1 cellular context compared by ENCODE assay signal in genomic region chr20:22490287-22491187, GRCh38.
A peak's percentile ranks its signal among the peaks of the same experiment; 100 is the strongest.
TF ChIP-seq lines count a peak whose summit lies in the region.

No MANE protein-coding gene starts in this region.

TF ChIP-seq in HepG2, 621 proteins besides CTCF, POLR2A, EP300 and RAD21 (continued from another document and continues in another):
- peak; percentile 87; the same call in 1 of the 2 replicates for TF ChIP-seq ZNF709 (CRISPR knock-in tag; IDR thresholded peaks at IDR 0.05)
- no peak for TF ChIP-seq GPN1 (CRISPR knock-in tag; IDR thresholded peaks at IDR 0.05; ENCODE audit: borderline replicate concordance)
- no peak for TF ChIP-seq CHD2 (IDR thresholded peaks at IDR 0.05; ENCODE audit: low read depth, low read length)
- TF ChIP-seq REST (IDR thresholded peaks at IDR 0.05; ENCODE audit: borderline replicate concordance in 1 of 2, low read depth in 1 of 2, low read length in 2 of 2): peak; percentile 17 to 74
- TF ChIP-seq HIVEP1 (CRISPR knock-in tag; IDR thresholded peaks at IDR 0.05): peak; percentile 90
- peak; percentile 42; the same call in 1 of the 2 replicates for TF ChIP-seq REPIN1 (CRISPR knock-in tag; IDR thresholded peaks at IDR 0.05; ENCODE audit: borderline replicate concordance, low read depth)
- 0 out of 2 replicates have a peak, but pooled peaks have one; percentile 36 for TF ChIP-seq NFAT5 (CRISPR knock-in tag; IDR thresholded peaks at IDR 0.05)
- TF ChIP-seq RNF2 (conservative IDR thresholded peaks at IDR 0.05; ENCODE audit: low read depth): peak; percentile 59; the same call in 1 of the 2 replicates
- TF ChIP-seq ERF (CRISPR knock-in tag; IDR thresholded peaks at IDR 0.05): peak; percentile 90
- no peak; the same call in 1 of the 2 replicates for TF ChIP-seq MAF1 (CRISPR knock-in tag; IDR thresholded peaks at IDR 0.05; ENCODE audit: borderline replicate concordance)
- TF ChIP-seq MAZ (IDR thresholded peaks at IDR 0.05; ENCODE audit: borderline replicate concordance, low read depth, low read length): 0 out of 2 replicates have a peak, but pooled peaks have one; percentile 40
- TF ChIP-seq MAZ (CRISPR knock-in tag; IDR thresholded peaks at IDR 0.05; ENCODE audit: low read depth): peak; percentile 12; the same call in 1 of the 2 replicates
- TF ChIP-seq CBX5 (CRISPR knock-in tag; IDR thresholded peaks at IDR 0.05; ENCODE audit: borderline replicate concordance): peak; percentile 53; the same call in 1 of the 2 replicates
- TF ChIP-seq GFI1 (CRISPR knock-in tag; IDR thresholded peaks at IDR 0.05; ENCODE audit: borderline replicate concordance): peak; percentile 72
- no peak for TF ChIP-seq SATB2 (CRISPR knock-in tag; IDR thresholded peaks at IDR 0.05)
- 0 out of 2 replicates have a peak, but pooled peaks have one; percentile 51 for TF ChIP-seq HOXA7 (CRISPR knock-in tag; IDR thresholded peaks at IDR 0.05)
- TF ChIP-seq ZBTB43 (CRISPR knock-in tag; conservative IDR thresholded peaks at IDR 0.05): peak; percentile 89
- no peak for TF ChIP-seq ZNF407 (CRISPR knock-in tag; IDR thresholded peaks at IDR 0.05; ENCODE audit: not compliant biosample characterization)
- TF ChIP-seq ISX (CRISPR knock-in tag; conservative IDR thresholded peaks at IDR 0.05): peak; percentile 57; the same call in 1 of the 2 replicates
- TF ChIP-seq TBP (CRISPR knock-in tag; IDR thresholded peaks at IDR 0.05): no peak
- peak; percentile 97; the same call in 2 of the 3 replicates for TF ChIP-seq MXI1 (IDR thresholded peaks at IDR 0.05; ENCODE audit: borderline replicate concordance, low read depth, low read length)
- TF ChIP-seq AGO2 (optimal IDR thresholded peaks at IDR 0.05; ENCODE audit: low read depth, low read length): no peak
- TF ChIP-seq KDM4B (CRISPR knock-in tag; IDR thresholded peaks at IDR 0.05): peak; percentile 79; the same call in 1 of the 2 replicates
- TF ChIP-seq ZNF605 (CRISPR knock-in tag; IDR thresholded peaks at IDR 0.05): peak; percentile 40
- 0 out of 2 replicates have a peak, but pooled peaks have one; percentile 34 for TF ChIP-seq ZBTB2 (CRISPR knock-in tag; IDR thresholded peaks at IDR 0.05; ENCODE audit: low read depth)
- TF ChIP-seq ESRRA (CRISPR knock-in tag; IDR thresholded peaks at IDR 0.05; ENCODE audit: low read depth): peak; percentile 75
- peak; percentile 90 for TF ChIP-seq KDM2A (CRISPR knock-in tag; IDR thresholded peaks at IDR 0.05; ENCODE audit: borderline replicate concordance, low read depth)
- TF ChIP-seq ATF3 (CRISPR knock-in tag; IDR thresholded peaks at IDR 0.05): peak; percentile 55
- peak; percentile 59; the same call in 1 of the 2 replicates for TF ChIP-seq SAFB2 (CRISPR knock-in tag; IDR thresholded peaks at IDR 0.05; ENCODE audit: borderline replicate concordance, low read depth)
- no peak for TF ChIP-seq SNAPC5 (CRISPR knock-in tag; IDR thresholded peaks at IDR 0.05; ENCODE audit: borderline replicate concordance)
- peak; percentile 92 for TF ChIP-seq ZNF543 (CRISPR knock-in tag; IDR thresholded peaks at IDR 0.05)
- peak; percentile 99 for TF ChIP-seq HNRNPUL1 (IDR thresholded peaks at IDR 0.05; ENCODE audit: low read depth, low read length)
- TF ChIP-seq TOPORS (CRISPR knock-in tag; IDR thresholded peaks at IDR 0.05): no peak
- TF ChIP-seq PHF8 (CRISPR knock-in tag; IDR thresholded peaks at IDR 0.05): peak; percentile 60
